11 cellular contexts compared by ENCODE assay signal in the genomic region with DNA sequence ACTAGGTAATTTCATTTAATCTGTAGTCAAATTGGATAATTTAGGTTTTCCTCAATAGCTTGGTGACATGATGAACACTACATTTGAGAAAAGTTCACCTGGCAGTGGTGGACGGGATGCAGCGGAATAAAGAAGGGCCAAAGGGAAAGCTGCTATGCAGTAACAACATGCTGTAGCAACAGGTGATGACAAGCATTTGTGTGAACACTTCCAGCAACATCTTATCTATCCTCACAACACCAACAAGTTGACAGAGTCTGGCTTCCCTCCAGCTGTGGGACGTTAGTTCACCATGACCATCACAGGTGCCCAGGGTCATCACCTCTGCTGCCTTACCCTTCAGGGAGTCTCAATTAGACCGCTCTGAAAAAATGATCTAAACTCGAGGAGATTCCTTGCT. TPM values are rescaled to one million over a fixed set of nuclear protein-coding genes. Genes with fewer than 3 reads are reported as not detected.
"Had no signal": no experiment of that assay in that cellular context is flagged by ENCODE, and none has a peak within 500 bp of the region (broad histone marks: within the 10 kb centered on the region; RNA-seq: fewer than 3 reads in every experiment).

No MANE protein-coding gene starts in this region.

- DNase-seq: IMR-90, KBM-7, KG1 had no signal

- FAIRE-seq: HepG2, HTR-8/SVneo, K562 had no signal

- H3K4me1 Mint-ChIP-seq: IgD-negative memory B cell had no signal

- H3K9ac ChIP-seq: KMS-11 had no signal

- H3K27ac ChIP-seq: HL-60, KMS-11 had no signal

- H3K36me3 Mint-ChIP-seq: IgD-negative memory B cell had no signal

- H3K4me3 Mint-ChIP-seq: IgD-negative memory B cell had no signal

- H3K4me2 ChIP-seq: KMS-11 had no signal

- H3K4me3 ChIP-seq: K562 had no signal

RNA-seq across cellular contexts. Expression of gene DBX2, which starts 8.3 kb away (rescaled TPM):
- total RNA-seq: HepG2, HT-29, HT1080, IMR-90, K562 had no signal
- polyA plus RNA-seq: HepG2, IgD-negative memory B cell, IMR-90, K562 had no signal
